9 cellular contexts compared by ENCODE assay signal in genomic region chr13:67416047-67416925, GRCh38.
A peak's percentile ranks its signal among the peaks of the same experiment; 100 is the strongest.
DNase-seq lines count a peak whose midpoint lies in the region; ATAC-seq lines count a peak whose summit lies in the region.
"Had no signal": no experiment of that assay in that cellular context is flagged by ENCODE, and none has a peak within 500 bp of the region (broad histone marks: within the 10 kb centered on the region; RNA-seq: fewer than 3 reads in every experiment).

No MANE protein-coding gene starts in this region.

- no peaks in the 10 kb centered on the region for H3K27me3 Mint-ChIP-seq in activated naive CD4-positive, alpha-beta T cell treated with anti-CD3 and anti-CD28 coated beads, Interleukin-2, amount 10 ng/mL, durations not matched to agents 7 days and 5 days

- CTCF ChIA-PET in activated naive CD4-positive, alpha-beta T cell treated with anti-CD3 and anti-CD28 coated beads, Interleukin-2, amount 10 ng/mL, durations not matched to agents 7 days and 5 days (lab: Charles Lee): no interaction called here

- H3K4me3 Mint-ChIP-seq in activated naive CD4-positive, alpha-beta T cell treated with anti-CD3 and anti-CD28 coated beads, Interleukin-2, amount 10 ng/mL, durations not matched to agents 7 days and 5 days: no peak overlapping the region

- no peaks in the 10 kb centered on the region for H3K36me3 Mint-ChIP-seq in activated naive CD4-positive, alpha-beta T cell treated with anti-CD3 and anti-CD28 coated beads, Interleukin-2, amount 10 ng/mL, durations not matched to agents 7 days and 5 days

- H3K4me1 Mint-ChIP-seq in activated naive CD4-positive, alpha-beta T cell treated with anti-CD3 and anti-CD28 coated beads, Interleukin-2, amount 10 ng/mL, durations not matched to agents 7 days and 5 days: no peaks in the 10 kb centered on the region

- DNase-seq in D341Med (ENCODE audit: low spot score) (peak; percentile 82), H4 (ENCODE audit: low spot score) (peak; percentile 39), NCI-H69 (lab: John Stamatoyannopoulos, UW) (peak; percentile 94), glomerular visceral epithelial cell (ENCODE audit: extremely low spot score) (peak; percentile 33), pons (ENCODE audit: low spot score) (no peak), cerebellar nuclear complex (lab: John Stamatoyannopoulos, UW) (no peak)
- no peak for DNase-seq in activated naive CD4-positive, alpha-beta T cell treated with anti-CD3 and anti-CD28 coated beads, Interleukin-2, amount 10 ng/mL, durations not matched to agents 7 days and 5 days

- H3K27ac Mint-ChIP-seq in activated naive CD4-positive, alpha-beta T cell treated with anti-CD3 and anti-CD28 coated beads, Interleukin-2, amount 10 ng/mL, durations not matched to agents 7 days and 5 days: no peak overlapping the region

- H3K9me3 Mint-ChIP-seq in activated naive CD4-positive, alpha-beta T cell treated with anti-CD3 and anti-CD28 coated beads, Interleukin-2, amount 10 ng/mL, durations not matched to agents 7 days and 5 days: no peaks in the 10 kb centered on the region

- no peak for ATAC-seq in HG03469 (IDR thresholded peaks at IDR 0.05; ENCODE audit: unreplicated experiment)
- ATAC-seq: foreskin keratinocyte had no signal

Comparison
In these comparisons a context has a peak if more than half of its experiments do, and no peak if none do; other contexts are left out.
1. DNase-seq: peak in D341Med (single experiment), H4 (single experiment), NCI-H69 (single experiment) and glomerular visceral epithelial cell (single experiment); none in activated naive CD4-positive, alpha-beta T cell treated with anti-CD3 and anti-CD28 coated beads, Interleukin-2, amount 10 ng/mL, durations not matched to agents 7 days and 5 days (single experiment), pons (single experiment) and cerebellar nuclear complex (0 of 2).